ENCODE assay signal across 11 cellular contexts in genomic region chr9:113484258-113484730, GRCh38. TPM values are rescaled to one million over a fixed set of nuclear protein-coding genes. Genes with fewer than 3 reads are reported as not detected.
A peak's percentile ranks its signal among the peaks of the same experiment; 100 is the strongest.
DNase-seq lines count a peak whose midpoint lies in the region; ATAC-seq and TF ChIP-seq lines count a peak whose summit lies in the region.
"Had no signal": no experiment of that assay in that cellular context is flagged by ENCODE, and none has a peak within 500 bp of the region (broad histone marks: within the 10 kb centered on the region; RNA-seq: fewer than 3 reads in every experiment).

No MANE protein-coding gene starts in this region.

- peak; percentile 60 for ATAC-seq in gastroesophageal sphincter
- no peak for ATAC-seq in sciatic nerve
- no peak for ATAC-seq in HG03571 (IDR thresholded peaks at IDR 0.05; ENCODE audit: unreplicated experiment)

- H3K27me3 ChIP-seq in gastroesophageal sphincter = no peaks in the 10 kb centered on the region

- no peak for TF ChIP-seq EP300 in gastroesophageal sphincter (IDR thresholded peaks at IDR 0.05)

- TF ChIP-seq POLR2A in gastroesophageal sphincter (IDR thresholded peaks at IDR 0.05) = no peak

- peak overlapping the region; percentile 78 to 91 (median 89) for H3K27ac ChIP-seq in gastroesophageal sphincter
- H3K27ac ChIP-seq: SK-N-MC had no signal

- TF ChIP-seq CTCF in gastroesophageal sphincter (IDR thresholded peaks at IDR 0.05) = no peak

- DNase-seq in DMS79 (lab: John Stamatoyannopoulos, UW) = peak; percentile 69
- DNase-seq in RPMI7951 (ENCODE audit: low read depth) = peak; percentile 59
- peak; percentile 58 for DNase-seq in sciatic nerve (ENCODE audit: low spot score)
- DNase-seq in NOMO-1 treated with dmso at 0.1 percent for 144 hours (lab: John Stamatoyannopoulos, UW; ENCODE audit: unreplicated experiment) = no peak
- DNase-seq in Ammon's horn (ENCODE audit: low spot score) = no peak
- no peak for DNase-seq in NCI-H526 (lab: John Stamatoyannopoulos, UW)
- DNase-seq: CD4-positive, CD25-positive, alpha-beta regulatory T cell; NCI-H187 treated with DMSO at 0.1 percent for 48 hours had no signal

- 21 to 40% methylated on average over 1 to 2 of the region's 2 CpGs for WGBS in gastroesophageal sphincter (ENCODE audit: low coverage in 1 of 2), 2 donors

- H3K9me3 ChIP-seq in gastroesophageal sphincter = no peaks in the 10 kb centered on the region

- peaks cover 8 to 70% (median 10%) of the 10 kb centered on the region in 3 donors for H3K4me1 ChIP-seq in gastroesophageal sphincter

- H3K4me3 ChIP-seq in gastroesophageal sphincter = no peak overlapping the region
- H3K4me3 ChIP-seq: SK-N-MC had no signal

- intact Hi-C loops in sciatic nerve (cut with DNase I) = no loop called here

- H3K36me3 ChIP-seq in gastroesophageal sphincter = no peaks in the 10 kb centered on the region

RNA-seq across cellular contexts. Expression of gene RGS3, which starts 20.8 kb away (rescaled TPM):
- 168 and 200 TPM in 2 replicates for total RNA-seq in RPMI7951 (2014; rRNA removed; shearing (Covaris generic))
- total RNA-seq in gastroesophageal sphincter (100 to 1,000 TPM in 1 of 4 donors, 10 to 100 TPM in 3; 43.9 to 122 (median 72.7) TPM), sciatic nerve (43.1 TPM)

Comparison
In these comparisons a context has a peak if more than half of its experiments do, and no peak if none do; other contexts are left out.
1. DNase-seq: peak in DMS79 (single experiment), RPMI7951 (single experiment) and sciatic nerve (single experiment); none in NOMO-1 treated with dmso at 0.1 percent for 144 hours (single experiment), Ammon's horn (single experiment) and NCI-H526 (0 of 2).